In the genomic region with DNA sequence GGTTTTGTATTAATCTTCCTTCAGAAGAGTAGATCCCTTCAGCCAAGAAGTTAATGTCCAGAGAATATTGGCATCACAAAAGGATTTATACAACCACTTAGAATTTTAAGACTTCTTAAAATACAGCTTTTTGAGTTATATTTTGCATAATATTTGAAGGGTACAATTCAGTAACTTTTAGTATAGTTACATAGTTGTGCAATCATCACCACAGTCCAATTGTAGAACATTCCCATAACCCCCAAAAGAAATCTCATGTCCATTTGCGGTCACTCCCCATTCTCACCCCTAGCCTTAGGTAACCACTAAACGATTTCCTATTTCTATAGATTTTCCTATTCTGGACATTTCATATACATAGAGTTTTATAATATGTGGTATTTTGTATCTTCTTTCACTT, we compare ENCODE assay signal across 21 cellular contexts.
"Had no signal": no experiment of that assay in that cellular context is flagged by ENCODE, and none has a peak within 500 bp of the region (broad histone marks: within the 10 kb centered on the region; RNA-seq: fewer than 3 reads in every experiment).

No MANE protein-coding gene starts in this region.

- H3K27ac ChIP-seq: SJSA1, SK-N-MC had no signal

- DNase-seq: Karpas-422, KG1, MG63, NCI-H1092 treated with DMSO at 0.1 percent for 48 hours, NCI-H1436, NCI-H187, NCI-H2029, NCI-H2081 treated with DMSO at 0.1 percent for 48 hours, NCI-H2171, NCI-H226, NCI-H446, NCI-H510A, NCI-H524 treated with DMSO at 0.1 percent for 48 hours, NCI-H69, NCI-H774, Right ventricle myocardium superior, RPMI8226, SW 1271 had no signal

- H3K9me3 ChIP-seq: SJSA1 had no signal

- H3K4me1 ChIP-seq: SJSA1 had no signal

- FAIRE-seq: RCC 7860 had no signal

- H3K27me3 ChIP-seq: MG63, SJSA1 had no signal

- H3K4me3 ChIP-seq: MG63, SJSA1, SK-N-MC had no signal
